12 cellular contexts compared by ENCODE assay signal in the genomic region with DNA sequence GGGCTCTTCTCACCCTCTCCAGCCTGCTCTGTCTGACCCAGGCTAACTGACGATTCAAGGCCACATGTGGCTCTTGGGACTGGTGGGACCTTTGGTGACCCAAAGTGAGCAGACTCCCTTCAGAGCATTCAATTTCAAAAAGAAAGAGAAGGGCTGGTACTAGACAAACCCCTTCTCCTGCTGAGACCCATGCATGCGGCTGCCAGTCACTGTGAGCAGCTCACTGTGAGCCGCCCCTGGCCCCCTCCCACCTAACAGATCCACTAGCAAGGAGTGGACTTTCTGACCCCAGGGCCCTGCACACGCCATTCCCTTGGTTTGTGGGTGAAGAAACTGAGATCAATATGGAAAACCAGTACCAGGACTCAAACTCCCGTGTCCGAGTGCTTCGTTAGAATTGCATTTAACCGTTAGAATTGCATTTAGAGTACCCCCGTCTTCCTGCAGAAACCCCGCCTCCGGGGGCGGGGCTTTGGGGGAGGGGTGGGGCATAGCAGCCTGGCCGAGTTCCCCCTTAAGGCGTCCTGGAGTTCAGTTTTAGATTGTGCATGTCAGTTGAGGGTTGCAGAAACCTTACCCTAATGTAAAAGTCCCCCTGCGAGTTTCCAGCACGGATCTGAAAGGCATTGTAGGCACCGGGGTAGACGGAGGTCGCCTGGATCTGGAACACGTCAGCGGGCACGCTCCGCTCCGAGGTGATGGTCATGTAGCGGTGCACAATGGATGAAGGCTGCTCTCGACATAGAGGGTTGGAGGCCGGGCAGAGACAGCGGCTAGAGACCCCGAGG. TPM values are rescaled to one million over a fixed set of nuclear protein-coding genes. Genes with fewer than 3 reads are reported as not detected.
DNase-seq lines count a peak whose midpoint lies in the region; ATAC-seq and TF ChIP-seq lines count a peak whose summit lies in the region.
"Had no signal": no experiment of that assay in that cellular context is flagged by ENCODE, and none has a peak within 500 bp of the region (broad histone marks: within the 10 kb centered on the region; RNA-seq: fewer than 3 reads in every experiment).

No MANE protein-coding gene starts in this region.

- H3K9me3 Mint-ChIP-seq in brain (no peaks in the 10 kb centered on the region), memory B cell (no peaks in the 10 kb centered on the region)
- H3K9me3 Mint-ChIP-seq: activated T-cell treated with anti-CD3 and anti-CD28 coated beads, Interleukin-2, amount 50 U/mL, for 24 hours had no signal

- H3K27ac ChIP-seq in HUES6 (ENCODE audit: low read depth, low read length) = no peak overlapping the region

- H3K9ac ChIP-seq in ES-I3 (ENCODE audit: low read depth, low read length) (peak overlapping the region; percentile 46; the same call in 1 of the 2 replicates), HUES6 (ENCODE audit: low read length) (no peak overlapping the region)

- no peak for TF ChIP-seq CTCF in brain (conservative IDR thresholded peaks at IDR 0.05)
- TF ChIP-seq CTCF in omental fat pad (IDR thresholded peaks at IDR 0.05) = no peak

- H3K36me3 ChIP-seq in ES-I3 (ENCODE audit: insufficient read depth, low read length) = peaks cover 12% of the 10 kb centered on the region; the same call in 1 of the 2 replicates
- peaks cover 46% of the 10 kb centered on the region for H3K36me3 ChIP-seq in HUES6 (ENCODE audit: control insufficient read depth, insufficient read depth, low read length)

- peaks cover 29% of the 10 kb centered on the region for H3K4me1 Mint-ChIP-seq in brain
- H3K4me1 Mint-ChIP-seq in memory B cell = peaks cover 15% of the 10 kb centered on the region

- 0 out of 2 replicates have a peak, but pooled peaks cover 2% of the 10 kb centered on the region for H3K27me3 ChIP-seq in HUES6 (ENCODE audit: control insufficient read depth, insufficient read depth, low read length)

- no peaks in the 10 kb centered on the region for H3K9me3 ChIP-seq in ES-I3 (ENCODE audit: control insufficient read depth, insufficient read depth, low read length)
- no peaks in the 10 kb centered on the region for H3K9me3 ChIP-seq in HUES6 (ENCODE audit: control insufficient read depth, insufficient read depth, low read depth, low read length)

- peaks cover 24% of the 10 kb centered on the region for H3K36me3 Mint-ChIP-seq in brain
- peaks cover 23% of the 10 kb centered on the region for H3K36me3 Mint-ChIP-seq in memory B cell

- H3K4me3 Mint-ChIP-seq in brain (peak overlapping the region; percentile 63 to 90 (median 82)), memory B cell (no peak overlapping the region)
- H3K4me3 Mint-ChIP-seq: activated T-cell treated with anti-CD3 and anti-CD28 coated beads, Interleukin-2, amount 50 U/mL, for 24 hours had no signal

- H3K27ac Mint-ChIP-seq in brain (peak overlapping the region; percentile 53 to 96 (median 90)), memory B cell (no peak overlapping the region)
- H3K27ac Mint-ChIP-seq: activated T-cell treated with anti-CD3 and anti-CD28 coated beads, Interleukin-2, amount 50 U/mL, for 24 hours had no signal

- H3K4me3 ChIP-seq in HUES6 (ENCODE audit: low read depth, low read length) = peak overlapping the region; percentile 65

- peak; percentile 42 for ATAC-seq in memory B cell (ENCODE audit: low read depth)
- no peak for ATAC-seq in omental fat pad (ENCODE audit: low FRiP score)
- no peak for ATAC-seq in GM19455 (IDR thresholded peaks at IDR 0.05; ENCODE audit: unreplicated experiment)

- DNase-seq in memory B cell (ENCODE audit: low spot score in 2 of 2) (no peak), NCI-H524 (lab: John Stamatoyannopoulos, UW) (no peak), omental fat pad (ENCODE audit: low spot score) (no peak), NK-92 (lab: John Stamatoyannopoulos, UW; ENCODE audit: unreplicated experiment) (no peak)
- DNase-seq: activated T-cell treated with anti-CD3 and anti-CD28 coated beads, Interleukin-2, amount 50 U/mL, for 24 hours; COR-L47 had no signal

- H3K4me1 ChIP-seq in ES-I3 (ENCODE audit: insufficient read depth, low read length) (no peaks in the 10 kb centered on the region), HUES6 (ENCODE audit: control insufficient read depth, insufficient read depth, low read length) (peaks cover 12% of the 10 kb centered on the region)

- H3K27me3 Mint-ChIP-seq in brain = no peaks in the 10 kb centered on the region
- H3K27me3 Mint-ChIP-seq in memory B cell = no peaks in the 10 kb centered on the region
- H3K27me3 Mint-ChIP-seq: activated T-cell treated with anti-CD3 and anti-CD28 coated beads, Interleukin-2, amount 50 U/mL, for 24 hours had no signal

RNA-seq across cellular contexts. Expression of a gene that starts 5.1 kb away (rescaled TPM):
- polyA plus RNA-seq in brain (ENCODE audit: insufficient read depth, low read depth, low replicate concordance) = 17.1 TPM
- total RNA-seq in omental fat pad = 10 to 100 TPM; 39.4 to 81.8 (median 66.1) TPM

RNA-seq across cellular contexts. Expression of a gene that starts 7.2 kb away (rescaled TPM):
- polyA plus RNA-seq in brain (ENCODE audit: insufficient read depth, low read depth, low replicate concordance) = 41.7 TPM
- 10 to 100 TPM; 25.9 to 60.8 (median 28.8) TPM for total RNA-seq in omental fat pad

RNA-seq across cellular contexts. Expression of a gene that starts 9.5 kb away (rescaled TPM):
- 2,437 TPM for polyA plus RNA-seq in brain (ENCODE audit: insufficient read depth, low read depth, low replicate concordance)
- 100 to 1,000 TPM; 485 to 798 (median 586) TPM for total RNA-seq in omental fat pad

RNA-seq across cellular contexts. Expression of a gene that starts 12.2 kb away (rescaled TPM):
- 0.76 TPM for polyA plus RNA-seq in brain (ENCODE audit: insufficient read depth, low read depth, low replicate concordance)
- 1 to 10 TPM; 1.6 to 3.9 (median 2.8) TPM for total RNA-seq in omental fat pad
- total RNA-seq: bronchial epithelial cell, fibroblast of lung had no signal
- polyA plus RNA-seq: fibroblast of lung had no signal

RNA-seq across cellular contexts. Expression of a gene that starts 20.8 kb away (rescaled TPM):
- 143 TPM for polyA plus RNA-seq in brain (ENCODE audit: insufficient read depth, low read depth, low replicate concordance)
- total RNA-seq in omental fat pad = 10 to 100 TPM; 48.8 to 66.4 (median 54.6) TPM
